In the genomic region with DNA sequence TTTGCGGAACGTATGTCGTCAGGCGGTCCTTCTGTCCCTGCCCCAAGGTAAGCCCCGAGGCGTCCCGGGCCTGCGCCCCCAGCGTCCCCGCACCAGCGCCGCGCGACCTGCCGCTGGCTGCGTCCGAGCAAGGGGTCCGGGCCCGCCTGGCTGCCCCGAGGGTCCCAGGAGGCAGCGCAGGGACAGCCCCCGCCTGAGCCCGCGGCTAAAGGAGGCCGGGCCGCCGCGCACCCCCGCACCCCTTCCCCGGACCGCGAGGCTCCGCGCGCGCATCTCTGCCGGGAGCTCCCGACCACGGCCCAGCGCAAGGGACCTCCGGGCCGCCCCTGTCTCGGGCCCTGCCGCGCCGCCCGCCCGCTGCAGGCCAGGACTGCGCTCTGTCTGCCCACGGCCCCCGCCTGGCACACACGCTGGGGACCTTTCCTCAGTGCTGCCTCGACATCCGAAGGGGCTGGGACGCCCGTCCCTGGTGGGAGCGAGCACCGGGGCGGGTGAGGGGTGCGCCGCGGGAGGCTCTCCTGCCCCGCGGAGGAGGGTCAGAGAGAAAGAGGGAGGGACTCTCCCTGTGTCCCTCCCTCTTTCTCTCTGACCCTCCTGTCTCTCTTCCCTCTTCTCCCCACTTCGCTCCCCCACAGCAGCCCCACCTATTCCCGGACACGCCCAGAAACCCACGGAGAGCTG, we compare ENCODE assay signal across 8 cellular contexts. TPM values are rescaled to one million over a fixed set of nuclear protein-coding genes. Genes with fewer than 3 reads are reported as not detected.
DNase-seq lines count a peak whose midpoint lies in the region; ATAC-seq, FAIRE-seq and TF ChIP-seq lines count a peak whose summit lies in the region.

No MANE protein-coding gene starts in this region.

- peak in 1 of 2 experiments; percentile 65 for DNase-seq in HAP-1 (ENCODE audit: low spot score in 2 of 2)
- DNase-seq in GM12878 (ENCODE audit: low read depth, low spot score), result no peak
- DNase-seq in spleen, result peak; percentile 69
- no peak for DNase-seq in NCI-H2171 (lab: John Stamatoyannopoulos, UW)
- no peak for DNase-seq in NCI-H1105 (lab: John Stamatoyannopoulos, UW)

- H3K4me3 ChIP-seq in HAP-1, result peak overlapping the region; percentile 25
- H3K4me3 ChIP-seq in GM12878, result no peak overlapping the region
- H3K4me3 ChIP-seq in iPS-18c (ENCODE audit: insufficient read depth, low read depth, low read length), result peak overlapping the region; percentile 62
- peak overlapping the region in 6 of 8 donors; percentile 2 to 57 (median 17) for H3K4me3 ChIP-seq in spleen

- POLR2A ChIA-PET in GM12878 (lab: Charles Lee), result no interaction called here

- intact Hi-C loops in GM12878 (cut with micrococcal nuclease; ENCODE audit: unreplicated experiment) (no loop called here), spleen (cut with DNase I; ENCODE audit: low total_unique reads) (no loop called here)

- RAD21 ChIA-PET in GM12878 (lab: Charles Lee; ENCODE audit: unreplicated experiment), result no interaction called here

- H3K27me3 ChIP-seq in HAP-1 (ENCODE audit: low read depth) (no peaks in the 10 kb centered on the region), GM12878 (replicated peaks in 1 of 2; ENCODE audit: control insufficient read depth in 2 of 2, insufficient read depth in 2 of 2, low read length in 1 of 2) (no peaks in the 10 kb centered on the region; a peak in 1 of 4 replicates), spleen (replicated peaks in 1 of 7) (peaks cover 0 to 29% (median 13%) of the 10 kb centered on the region in 7 donors)

- H3K27ac ChIP-seq in GM12878 (ENCODE audit: control insufficient read depth, insufficient read depth) (no peak overlapping the region), spleen (no peak overlapping the region)

- peak overlapping the region; percentile 48 for H3K4me2 ChIP-seq in GM12878 (ENCODE audit: control insufficient read depth, insufficient read depth)

- H3K9me3 ChIP-seq in HAP-1 (no peaks in the 10 kb centered on the region), GM12878 (replicated peaks; ENCODE audit: control insufficient read depth, insufficient read depth, low read length) (no peaks in the 10 kb centered on the region), iPS-18c (ENCODE audit: control insufficient read depth, insufficient read depth, low read length) (no peaks in the 10 kb centered on the region), spleen (no peaks in the 10 kb centered on the region)

- H2AFZ ChIP-seq in GM12878 (ENCODE audit: control insufficient read depth, low read depth, low read length), result no peak overlapping the region

- H4K20me1 ChIP-seq in GM12878 (ENCODE audit: control insufficient read depth, insufficient read depth), result no peaks in the 10 kb centered on the region

- TF ChIP-seq POLR2A in GM12878 (IDR thresholded peaks at IDR 0.05; ENCODE audit: low read depth, low read length) (no peak), spleen (IDR thresholded peaks at IDR 0.05) (no peak)

- in situ Hi-C loops in HAP-1 (cut with MboI; ENCODE audit: low sequenced_read_pairs), result no loop called here
- in situ Hi-C loops in GM12878 (cut with MboI), result no loop called here

- no peak overlapping the region for H3K9ac ChIP-seq in GM12878 (ENCODE audit: control insufficient read depth, insufficient read depth, low read length)

- H3K36me3 ChIP-seq in HAP-1 (replicated peaks), result no peaks in the 10 kb centered on the region; the same call in 1 of the 2 replicates
- peaks cover 1 to 3% of the 10 kb centered on the region in 2 experiments; a peak in 2 of 4 replicates for H3K36me3 ChIP-seq in GM12878 (ENCODE audit: control insufficient read depth in 2 of 2, insufficient read depth in 2 of 2, low read length in 1 of 2)
- H3K36me3 ChIP-seq in spleen, result peaks cover 0 to 27% (median 21%) of the 10 kb centered on the region in 6 donors

- SMC1A ChIA-PET in GM12878 (lab: Charles Lee; ENCODE audit: uncharacterized antibody, unreplicated experiment), result no interaction called here

- H3K79me2 ChIP-seq in GM12878 (ENCODE audit: control insufficient read depth, insufficient read depth, low read length), result no peaks in the 10 kb centered on the region

- FAIRE-seq in GM12878 (lab: Jason Lieb, UNC), result no peak

- BruUV-seq in GM12878 (replicated peaks; lab: Mats Ljungman, UMichigan), result no TSS peak

- CTCF ChIA-PET in GM12878 (lab: Yijun Ruan, JAX), result no interaction called here

- H3K4me1 ChIP-seq in HAP-1 (peaks cover 3% of the 10 kb centered on the region; the same call in 1 of the 2 replicates), GM12878 (ENCODE audit: control insufficient read depth, insufficient read depth, low read length) (no peaks in the 10 kb centered on the region), spleen (peaks cover 3 to 17% (median 11%) of the 10 kb centered on the region in 6 donors)

- 28% methylated on average over 27 of the region's 68 CpGs for WGBS in GM12878 (ENCODE audit: insufficient coverage, insufficient replicate concordance, low lambda C conversion rate, missing lambda C conversion rate)
- 2 to 4% (median 2%) methylated on average over 37 to 68 of the region's 68 CpGs for WGBS in spleen, 5 donors

- ATAC-seq in GM12878, result peak; percentile 35
- no peak for ATAC-seq in GM18517 (IDR thresholded peaks at IDR 0.05; ENCODE audit: unreplicated experiment)
- ATAC-seq in GM19395 (IDR thresholded peaks at IDR 0.05; ENCODE audit: unreplicated experiment), result no peak

- TF ChIP-seq RAD21 in GM12878 (IDR thresholded peaks at IDR 0.05; ENCODE audit: insufficient read depth, low read depth, low read length), result no peak

- TF ChIP-seq EP300 in GM12878 (IDR thresholded peaks at IDR 0.05; ENCODE audit: borderline replicate concordance in 1 of 2, control insufficient read depth in 1 of 2, low read depth in 2 of 2, low read length in 2 of 2), result no peak

- TF ChIP-seq CTCF in GM12878 (IDR thresholded peaks at IDR 0.05 in 2 of 3, conservative IDR thresholded peaks at IDR 0.05 in 1 of 3; ENCODE audit: control insufficient read depth in 2 of 3, extremely low read depth in 1 of 3, insufficient read depth in 1 of 3, low read depth in 3 of 3, low read length in 3 of 3) (no peak), spleen (IDR thresholded peaks at IDR 0.05 in 8 of 11, conservative IDR thresholded peaks at IDR 0.05 in 3 of 11) (no peak)

TF ChIP-seq in GM12878, 131 proteins besides CTCF, POLR2A, EP300 and RAD21:
- TF ChIP-seq BMI1 (IDR thresholded peaks at IDR 0.05; ENCODE audit: borderline replicate concordance) (no peak), JUND (IDR thresholded peaks at IDR 0.05; ENCODE audit: low read depth, low read length) (no peak), ZNF24 (IDR thresholded peaks at IDR 0.05) (no peak), EGR1 (IDR thresholded peaks at IDR 0.05; ENCODE audit: borderline replicate concordance in 1 of 2, low read depth in 2 of 2, low read length in 2 of 2) (no peak), NFXL1 (IDR thresholded peaks at IDR 0.05; ENCODE audit: borderline replicate concordance) (no peak)
- TF ChIP-seq, protein P1, sequence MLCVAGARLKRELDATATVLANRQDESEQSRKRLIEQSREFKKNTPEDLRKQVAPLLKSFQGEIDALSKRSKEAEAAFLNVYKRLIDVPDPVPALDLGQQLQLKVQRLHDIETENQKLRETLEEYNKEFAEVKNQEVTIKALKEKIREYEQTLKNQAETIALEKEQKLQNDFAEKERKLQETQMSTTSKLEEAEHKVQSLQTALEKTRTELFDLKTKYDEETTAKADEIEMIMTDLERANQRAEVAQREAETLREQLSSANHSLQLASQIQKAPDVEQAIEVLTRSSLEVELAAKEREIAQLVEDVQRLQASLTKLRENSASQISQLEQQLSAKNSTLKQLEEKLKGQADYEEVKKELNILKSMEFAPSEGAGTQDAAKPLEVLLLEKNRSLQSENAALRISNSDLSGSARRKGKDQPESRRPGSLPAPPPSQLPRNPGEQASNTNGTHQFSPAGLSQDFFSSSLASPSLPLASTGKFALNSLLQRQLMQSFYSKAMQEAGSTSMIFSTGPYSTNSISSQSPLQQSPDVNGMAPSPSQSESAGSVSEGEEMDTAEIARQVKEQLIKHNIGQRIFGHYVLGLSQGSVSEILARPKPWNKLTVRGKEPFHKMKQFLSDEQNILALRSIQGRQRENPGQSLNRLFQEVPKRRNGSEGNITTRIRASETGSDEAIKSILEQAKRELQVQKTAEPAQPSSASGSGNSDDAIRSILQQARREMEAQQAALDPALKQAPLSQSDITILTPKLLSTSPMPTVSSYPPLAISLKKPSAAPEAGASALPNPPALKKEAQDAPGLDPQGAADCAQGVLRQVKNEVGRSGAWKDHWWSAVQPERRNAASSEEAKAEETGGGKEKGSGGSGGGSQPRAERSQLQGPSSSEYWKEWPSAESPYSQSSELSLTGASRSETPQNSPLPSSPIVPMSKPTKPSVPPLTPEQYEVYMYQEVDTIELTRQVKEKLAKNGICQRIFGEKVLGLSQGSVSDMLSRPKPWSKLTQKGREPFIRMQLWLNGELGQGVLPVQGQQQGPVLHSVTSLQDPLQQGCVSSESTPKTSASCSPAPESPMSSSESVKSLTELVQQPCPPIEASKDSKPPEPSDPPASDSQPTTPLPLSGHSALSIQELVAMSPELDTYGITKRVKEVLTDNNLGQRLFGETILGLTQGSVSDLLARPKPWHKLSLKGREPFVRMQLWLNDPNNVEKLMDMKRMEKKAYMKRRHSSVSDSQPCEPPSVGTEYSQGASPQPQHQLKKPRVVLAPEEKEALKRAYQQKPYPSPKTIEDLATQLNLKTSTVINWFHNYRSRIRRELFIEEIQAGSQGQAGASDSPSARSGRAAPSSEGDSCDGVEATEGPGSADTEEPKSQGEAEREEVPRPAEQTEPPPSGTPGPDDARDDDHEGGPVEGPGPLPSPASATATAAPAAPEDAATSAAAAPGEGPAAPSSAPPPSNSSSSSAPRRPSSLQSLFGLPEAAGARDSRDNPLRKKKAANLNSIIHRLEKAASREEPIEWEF (IDR thresholded peaks at IDR 0.05; ENCODE audit: insufficient replicate concordance, low read depth, low read length), result no peak

RNA-seq across cellular contexts. Expression of a gene that starts 25.0 kb away (rescaled TPM):
- not detected in 2 replicates for total RNA-seq in GM12878 (2013; cell fraction: nucleolus; rRNA removed)
- total RNA-seq in GM12878 (2014; rRNA removed) (not detected in 2 replicates), GM12878 (2014; rRNA removed; fragmentation: Illumina TruSeq; extraction: Trizol) (not detected in 2 replicates), GM12878 (2021) (not detected in 2 replicates), spleen (not detected)
- not detected for polyA plus RNA-seq in GM12878 (2011; ENCODE audit: low read depth)
- polyA plus RNA-seq in GM12878 (2011; rRNA removed) (not detected in 2 replicates), GM12878 (2014; fragmentation: Illumina TruSeq; extraction: Trizol) (not detected in 2 replicates), GM12878 (2014; fragmentation: Nextera tagmentation; extraction: Ambion mirVana) (not detected), GM12878 (2014; rRNA removed) (not detected in 2 replicates), GM12878 (2016; fragmentation: Nextera tagmentation; extraction: Ambion mirVana) (not detected), spleen (not detected)
- 0.02 TPM in 1 of 2 replicates, not detected in the other for polyA plus RNA-seq in GM12878 (2011; cell fraction: cytosol; rRNA removed)
- polyA plus RNA-seq in GM12878 (2011; cell fraction: nucleus; rRNA removed), result 0.01 TPM in 1 of 2 replicates, not detected in the other
- not detected in 2 replicates for polyA plus RNA-seq in GM12878 (2012)
- not detected in 2 replicates for polyA minus RNA-seq in GM12878 (2011; rRNA and poly(A)+ RNA removed)
- polyA minus RNA-seq in GM12878 (2011; cell fraction: cytosol; rRNA and poly(A)+ RNA removed), result not detected in 2 replicates
- not detected in 2 replicates for polyA minus RNA-seq in GM12878 (2011; cell fraction: nucleus; rRNA and poly(A)+ RNA removed)
